ENCODE assay signal across 8 cellular contexts in the genomic region with DNA sequence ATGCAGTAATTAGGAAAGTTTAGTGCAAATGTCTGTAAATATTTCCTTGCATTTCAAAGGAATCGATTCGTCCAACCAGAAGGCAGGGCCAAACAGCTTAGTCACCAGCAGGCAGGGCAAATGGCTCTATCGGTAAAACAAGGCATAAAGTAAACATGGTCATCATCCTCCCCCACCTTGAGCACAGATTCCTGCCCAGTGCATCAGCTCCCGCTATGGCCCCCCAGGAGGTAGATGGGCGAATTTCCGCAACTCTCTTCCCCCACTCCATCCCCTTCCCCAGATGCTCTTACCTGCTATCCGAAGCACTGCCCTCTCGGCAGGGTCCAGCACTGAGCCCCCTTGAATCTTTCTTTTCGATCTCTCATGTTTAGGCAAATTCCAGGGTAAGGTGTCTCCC.
DNase-seq lines count a peak whose midpoint lies in the region; ATAC-seq and TF ChIP-seq lines count a peak whose summit lies in the region.

No MANE protein-coding gene starts in this region.

- CTCF ChIA-PET in mammary epithelial cell (lab: Charles Lee; ENCODE audit: low non-redundant PET) = interaction anchor here (0.6 to 0.7 kb wide), 7 partner anchors 11 to 139 kb away, joined by 3 to 4 read pairs (median 4); no protein-coding TSS in a partner anchor

- H3K4me3 ChIP-seq in mammary epithelial cell (replicated peaks in 1 of 3; ENCODE audit: insufficient read depth in 1 of 3, low read depth in 2 of 3, low read length in 3 of 3) (peak overlapping the region; percentile 41 to 51 (median 49)), left lung (peak overlapping the region; percentile 27 to 30)

- H3K4me1 ChIP-seq in mammary epithelial cell (ENCODE audit: insufficient read depth, low read length) (peaks cover 25% of the 10 kb centered on the region), left lung (peaks cover 0 to 13% of the 10 kb centered on the region in 2 donors)

- H3K36me3 ChIP-seq in mammary epithelial cell (ENCODE audit: insufficient read depth, low read length) (no peaks in the 10 kb centered on the region), left lung (no peaks in the 10 kb centered on the region)

- ATAC-seq in Right ventricle myocardium inferior = peak; percentile 26
- peak; percentile 39 for ATAC-seq in left lung

- TF ChIP-seq CTCF in mammary epithelial cell (conservative IDR thresholded peaks at IDR 0.05 in 1 of 2, IDR thresholded peaks at IDR 0.05 in 1 of 2; ENCODE audit: extremely low read depth in 1 of 2, insufficient read depth in 1 of 2, low read depth in 1 of 2, low read length in 2 of 2) (no peak), left lung (IDR thresholded peaks at IDR 0.05) (no peak)

- peak overlapping the region; percentile 82 for H2AFZ ChIP-seq in mammary epithelial cell (ENCODE audit: low read depth, low read length)

- intact Hi-C loops in Right ventricle myocardium inferior (cut with DNase I) (loop anchor here (2.0 to 5.0 kb wide), 3 partner anchors 142 to 494 kb away; no protein-coding TSS in a partner anchor), cardiac septum (cut with DNase I) (loop anchor here (2.0 kb wide), 1 partner anchor 142 kb away; no protein-coding TSS in a partner anchor), mammary epithelial cell (cut with micrococcal nuclease) (loop anchor here (1.0 to 2.0 kb wide), 2 partner anchors 140 to 212 kb away; no protein-coding TSS in a partner anchor), left lung (cut with DNase I) (loop anchor here in 1 of 2 donors (10.0 kb wide), 1 partner anchor 146 kb away; no protein-coding TSS in a partner anchor)

- dilution Hi-C loops in mammary epithelial cell (cut with HindIII; ENCODE audit: low sequenced_read_pairs) = no loop called here

- no peaks in the 10 kb centered on the region for H3K27me3 ChIP-seq in mammary epithelial cell (ENCODE audit: insufficient read depth, low read length)
- H3K27me3 ChIP-seq in left lung = peaks cover 0 to 12% of the 10 kb centered on the region in 2 donors

- H3K79me2 ChIP-seq in mammary epithelial cell (ENCODE audit: insufficient read depth, low read length) = peaks cover 4% of the 10 kb centered on the region

- BruUV-seq in mammary epithelial cell (replicated peaks; lab: Mats Ljungman, UMichigan) = no TSS peak

- H3K4me2 ChIP-seq in mammary epithelial cell (ENCODE audit: insufficient read depth, low read depth, low read length) = peak overlapping the region; percentile 76

- peak overlapping the region; percentile 60 for H3K9ac ChIP-seq in mammary epithelial cell (ENCODE audit: insufficient read depth, low read length)

- H3K9me3 ChIP-seq in mammary epithelial cell (replicated peaks; ENCODE audit: insufficient read depth, low read length) (no peaks in the 10 kb centered on the region), left lung (no peaks in the 10 kb centered on the region)

- H4K20me1 ChIP-seq in mammary epithelial cell (ENCODE audit: insufficient read depth, low read length) = no peaks in the 10 kb centered on the region

- no peak for DNase-seq in Right ventricle myocardium inferior (ENCODE audit: missing footprints)
- DNase-seq in cardiac septum (ENCODE audit: low spot score) = no peak
- DNase-seq in mammary epithelial cell = peak; percentile 51
- DNase-seq in left lung = no peak
- no peak for DNase-seq in ecto neural progenitor cell (ENCODE audit: low spot score)
- no peak for DNase-seq in stimulated activated naive CD4-positive, alpha-beta T cell treated with Interleukin-2 at 50 U/mL for 16 hours (lab: John Stamatoyannopoulos, UW)
- no peak for DNase-seq in NCI-H524 (lab: John Stamatoyannopoulos, UW)

- WGBS in mammary epithelial cell (ENCODE audit: low coverage, missing lambda C conversion rate) = 10% methylated on average over 8 of the region's 9 CpGs

- in situ Hi-C loops in mammary epithelial cell (cut with MboI; ENCODE audit: low sequenced_read_pairs in 2 of 2) = no loop called here

- H3K27ac ChIP-seq in mammary epithelial cell (ENCODE audit: insufficient read depth, low read depth, low read length) (peak overlapping the region; percentile 30), left lung (peak overlapping the region in 1 of 2 donors; percentile 53), temporal lobe (ENCODE audit: low read depth, low read length) (peak overlapping the region; percentile 92)
